In genomic region chr1:109277434-109278204, GRCh38 we compare ENCODE assay signal across 1 cellular context.
TF ChIP-seq lines count a peak whose summit lies in the region.

No MANE protein-coding gene starts in this region.

TF ChIP-seq in K562, 482 proteins besides CTCF, POLR2A, EP300 and RAD21 (continued from another document and continues in another):
- TF ChIP-seq, protein P1, sequence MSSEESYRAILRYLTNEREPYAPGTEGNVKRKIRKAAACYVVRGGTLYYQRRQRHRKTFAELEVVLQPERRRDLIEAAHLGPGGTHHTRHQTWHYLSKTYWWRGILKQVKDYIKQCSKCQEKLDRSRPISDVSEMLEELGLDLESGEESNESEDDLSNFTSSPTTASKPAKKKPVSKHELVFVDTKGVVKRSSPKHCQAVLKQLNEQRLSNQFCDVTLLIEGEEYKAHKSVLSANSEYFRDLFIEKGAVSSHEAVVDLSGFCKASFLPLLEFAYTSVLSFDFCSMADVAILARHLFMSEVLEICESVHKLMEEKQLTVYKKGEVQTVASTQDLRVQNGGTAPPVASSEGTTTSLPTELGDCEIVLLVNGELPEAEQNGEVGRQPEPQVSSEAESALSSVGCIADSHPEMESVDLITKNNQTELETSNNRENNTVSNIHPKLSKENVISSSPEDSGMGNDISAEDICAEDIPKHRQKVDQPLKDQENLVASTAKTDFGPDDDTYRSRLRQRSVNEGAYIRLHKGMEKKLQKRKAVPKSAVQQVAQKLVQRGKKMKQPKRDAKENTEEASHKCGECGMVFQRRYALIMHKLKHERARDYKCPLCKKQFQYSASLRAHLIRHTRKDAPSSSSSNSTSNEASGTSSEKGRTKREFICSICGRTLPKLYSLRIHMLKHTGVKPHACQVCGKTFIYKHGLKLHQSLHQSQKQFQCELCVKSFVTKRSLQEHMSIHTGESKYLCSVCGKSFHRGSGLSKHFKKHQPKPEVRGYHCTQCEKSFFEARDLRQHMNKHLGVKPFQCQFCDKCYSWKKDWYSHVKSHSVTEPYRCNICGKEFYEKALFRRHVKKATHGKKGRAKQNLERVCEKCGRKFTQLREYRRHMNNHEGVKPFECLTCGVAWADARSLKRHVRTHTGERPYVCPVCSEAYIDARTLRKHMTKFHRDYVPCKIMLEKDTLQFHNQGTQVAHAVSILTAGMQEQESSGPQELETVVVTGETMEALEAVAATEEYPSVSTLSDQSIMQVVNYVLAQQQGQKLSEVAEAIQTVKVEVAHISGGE (CRISPR knock-in tag; IDR thresholded peaks at IDR 0.05): 0 out of 6 replicates have a peak, but pooled peaks of 1 of the 3 experiments have one; percentile 4
- no peak for TF ChIP-seq CHD4 (IDR thresholded peaks at IDR 0.05; ENCODE audit: insufficient read depth, insufficient replicate concordance, low read depth, low read length, poor library complexity, severe bottlenecking)
- TF ChIP-seq, protein P2, sequence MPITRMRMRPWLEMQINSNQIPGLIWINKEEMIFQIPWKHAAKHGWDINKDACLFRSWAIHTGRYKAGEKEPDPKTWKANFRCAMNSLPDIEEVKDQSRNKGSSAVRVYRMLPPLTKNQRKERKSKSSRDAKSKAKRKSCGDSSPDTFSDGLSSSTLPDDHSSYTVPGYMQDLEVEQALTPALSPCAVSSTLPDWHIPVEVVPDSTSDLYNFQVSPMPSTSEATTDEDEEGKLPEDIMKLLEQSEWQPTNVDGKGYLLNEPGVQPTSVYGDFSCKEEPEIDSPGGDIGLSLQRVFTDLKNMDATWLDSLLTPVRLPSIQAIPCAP (CRISPR knock-in tag; IDR thresholded peaks at IDR 0.05; ENCODE audit: borderline replicate concordance): no peak
- TF ChIP-seq, protein P3, sequence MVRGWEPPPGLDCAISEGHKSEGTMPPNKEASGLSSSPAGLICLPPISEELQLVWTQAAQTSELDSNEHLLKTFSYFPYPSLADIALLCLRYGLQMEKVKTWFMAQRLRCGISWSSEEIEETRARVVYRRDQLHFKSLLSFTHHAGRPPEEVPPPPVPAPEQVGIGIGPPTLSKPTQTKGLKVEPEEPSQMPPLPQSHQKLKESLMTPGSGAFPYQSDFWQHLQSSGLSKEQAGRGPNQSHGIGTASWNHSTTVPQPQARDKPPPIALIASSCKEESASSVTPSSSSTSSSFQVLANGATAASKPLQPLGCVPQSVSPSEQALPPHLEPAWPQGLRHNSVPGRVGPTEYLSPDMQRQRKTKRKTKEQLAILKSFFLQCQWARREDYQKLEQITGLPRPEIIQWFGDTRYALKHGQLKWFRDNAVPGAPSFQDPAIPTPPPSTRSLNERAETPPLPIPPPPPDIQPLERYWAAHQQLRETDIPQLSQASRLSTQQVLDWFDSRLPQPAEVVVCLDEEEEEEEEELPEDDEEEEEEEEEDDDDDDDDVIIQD (CRISPR knock-in tag; IDR thresholded peaks at IDR 0.05): 0 out of 2 replicates have a peak, but pooled peaks have one; percentile 8
- no peak for TF ChIP-seq ZNF445 (CRISPR knock-in tag; IDR thresholded peaks at IDR 0.05; ENCODE audit: low read depth)
- TF ChIP-seq ETV1 (tag; conservative IDR thresholded peaks at IDR 0.05; ENCODE audit: low read depth): peak; percentile 92
- no peak for TF ChIP-seq ZNF175 (CRISPR knock-in tag; IDR thresholded peaks at IDR 0.05; ENCODE audit: low read depth)
- TF ChIP-seq RB1 (IDR thresholded peaks at IDR 0.05; ENCODE audit: low read depth): peak; percentile 75
- TF ChIP-seq FOXJ2 (tag; IDR thresholded peaks at IDR 0.05): no peak
- no peak for TF ChIP-seq ZNF398 (CRISPR knock-in tag; IDR thresholded peaks at IDR 0.05)
- TF ChIP-seq HDAC1 (IDR thresholded peaks at IDR 0.05): no peak; a peak in 1 of 4 replicates
- TF ChIP-seq STAT5A (IDR thresholded peaks at IDR 0.05; ENCODE audit: borderline replicate concordance, low read length): no peak
- TF ChIP-seq ZBTB9 (CRISPR knock-in tag; IDR thresholded peaks at IDR 0.05): peak; percentile 27; the same call in 1 of the 2 replicates
- TF ChIP-seq TEAD4 (IDR thresholded peaks at IDR 0.05; ENCODE audit: low read length): no peak
- TF ChIP-seq TEAD4 (CRISPR knock-in tag; IDR thresholded peaks at IDR 0.05; ENCODE audit: borderline replicate concordance): no peak
- TF ChIP-seq, protein P4, sequence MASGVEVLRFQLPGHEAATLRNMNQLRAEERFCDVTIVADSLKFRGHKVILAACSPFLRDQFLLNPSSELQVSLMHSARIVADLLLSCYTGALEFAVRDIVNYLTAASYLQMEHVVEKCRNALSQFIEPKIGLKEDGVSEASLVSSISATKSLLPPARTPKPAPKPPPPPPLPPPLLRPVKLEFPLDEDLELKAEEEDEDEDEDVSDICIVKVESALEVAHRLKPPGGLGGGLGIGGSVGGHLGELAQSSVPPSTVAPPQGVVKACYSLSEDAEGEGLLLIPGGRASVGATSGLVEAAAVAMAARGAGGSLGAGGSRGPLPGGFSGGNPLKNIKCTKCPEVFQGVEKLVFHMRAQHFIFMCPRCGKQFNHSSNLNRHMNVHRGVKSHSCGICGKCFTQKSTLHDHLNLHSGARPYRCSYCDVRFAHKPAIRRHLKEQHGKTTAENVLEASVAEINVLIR (CRISPR knock-in tag; IDR thresholded peaks at IDR 0.05): no peak
- TF ChIP-seq NFATC3 (IDR thresholded peaks at IDR 0.05): no peak
- TF ChIP-seq, protein P5, sequence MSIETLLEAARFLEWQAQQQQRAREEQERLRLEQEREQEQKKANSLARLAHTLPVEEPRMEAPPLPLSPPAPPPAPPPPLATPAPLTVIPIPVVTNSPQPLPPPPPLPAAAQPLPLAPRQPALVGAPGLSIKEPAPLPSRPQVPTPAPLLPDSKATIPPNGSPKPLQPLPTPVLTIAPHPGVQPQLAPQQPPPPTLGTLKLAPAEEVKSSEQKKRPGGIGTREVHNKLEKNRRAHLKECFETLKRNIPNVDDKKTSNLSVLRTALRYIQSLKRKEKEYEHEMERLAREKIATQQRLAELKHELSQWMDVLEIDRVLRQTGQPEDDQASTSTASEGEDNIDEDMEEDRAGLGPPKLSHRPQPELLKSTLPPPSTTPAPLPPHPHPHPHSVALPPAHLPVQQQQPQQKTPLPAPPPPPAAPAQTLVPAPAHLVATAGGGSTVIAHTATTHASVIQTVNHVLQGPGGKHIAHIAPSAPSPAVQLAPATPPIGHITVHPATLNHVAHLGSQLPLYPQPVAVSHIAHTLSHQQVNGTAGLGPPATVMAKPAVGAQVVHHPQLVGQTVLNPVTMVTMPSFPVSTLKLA (conservative IDR thresholded peaks at IDR 0.05): no peak; a peak in 1 of 4 replicates
- no peak for TF ChIP-seq ZFPM2 (CRISPR knock-in tag; IDR thresholded peaks at IDR 0.05)
- no peak for TF ChIP-seq ZNF518B (CRISPR knock-in tag; IDR thresholded peaks at IDR 0.05)
- TF ChIP-seq NR2F6 (CRISPR knock-in tag; IDR thresholded peaks at IDR 0.05): no peak
- TF ChIP-seq, protein P6, sequence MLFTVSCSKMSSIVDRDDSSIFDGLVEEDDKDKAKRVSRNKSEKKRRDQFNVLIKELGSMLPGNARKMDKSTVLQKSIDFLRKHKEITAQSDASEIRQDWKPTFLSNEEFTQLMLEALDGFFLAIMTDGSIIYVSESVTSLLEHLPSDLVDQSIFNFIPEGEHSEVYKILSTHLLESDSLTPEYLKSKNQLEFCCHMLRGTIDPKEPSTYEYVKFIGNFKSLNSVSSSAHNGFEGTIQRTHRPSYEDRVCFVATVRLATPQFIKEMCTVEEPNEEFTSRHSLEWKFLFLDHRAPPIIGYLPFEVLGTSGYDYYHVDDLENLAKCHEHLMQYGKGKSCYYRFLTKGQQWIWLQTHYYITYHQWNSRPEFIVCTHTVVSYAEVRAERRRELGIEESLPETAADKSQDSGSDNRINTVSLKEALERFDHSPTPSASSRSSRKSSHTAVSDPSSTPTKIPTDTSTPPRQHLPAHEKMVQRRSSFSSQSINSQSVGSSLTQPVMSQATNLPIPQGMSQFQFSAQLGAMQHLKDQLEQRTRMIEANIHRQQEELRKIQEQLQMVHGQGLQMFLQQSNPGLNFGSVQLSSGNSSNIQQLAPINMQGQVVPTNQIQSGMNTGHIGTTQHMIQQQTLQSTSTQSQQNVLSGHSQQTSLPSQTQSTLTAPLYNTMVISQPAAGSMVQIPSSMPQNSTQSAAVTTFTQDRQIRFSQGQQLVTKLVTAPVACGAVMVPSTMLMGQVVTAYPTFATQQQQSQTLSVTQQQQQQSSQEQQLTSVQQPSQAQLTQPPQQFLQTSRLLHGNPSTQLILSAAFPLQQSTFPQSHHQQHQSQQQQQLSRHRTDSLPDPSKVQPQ (CRISPR knock-in tag; IDR thresholded peaks at IDR 0.05; ENCODE audit: borderline replicate concordance): no peak
- TF ChIP-seq SUPT5H (IDR thresholded peaks at IDR 0.05): no peak
- TF ChIP-seq MAX (CRISPR knock-in tag; IDR thresholded peaks at IDR 0.05): peak; percentile 59
- peak; percentile 18 for TF ChIP-seq KDM5B (IDR thresholded peaks at IDR 0.05; ENCODE audit: insufficient replicate concordance, low read depth, low read length)
- TF ChIP-seq EGR1 (conservative IDR thresholded peaks at IDR 0.05): peak; percentile 59
- TF ChIP-seq ZNF316 (IDR thresholded peaks at IDR 0.05): peak; percentile 79
- TF ChIP-seq KLF13 (tag; IDR thresholded peaks at IDR 0.05; ENCODE audit: borderline replicate concordance, low read depth): peak; percentile 51; the same call in 1 of the 2 replicates
- TF ChIP-seq FOS (IDR thresholded peaks at IDR 0.05; ENCODE audit: extremely low read depth, insufficient read length): no peak
- TF ChIP-seq EHMT2 (IDR thresholded peaks at IDR 0.05): peak; percentile 37; the same call in 1 of the 2 replicates
- no peak for TF ChIP-seq ZNF280B (CRISPR knock-in tag; IDR thresholded peaks at IDR 0.05)
- no peak for TF ChIP-seq MLX (CRISPR knock-in tag; conservative IDR thresholded peaks at IDR 0.05)
- no peak for TF ChIP-seq U2AF1 (optimal IDR thresholded peaks at IDR 0.05; ENCODE audit: low read depth, low read length)
- TF ChIP-seq GATAD2A (IDR thresholded peaks at IDR 0.05): no peak
- TF ChIP-seq ZBTB7A (IDR thresholded peaks at IDR 0.05; ENCODE audit: borderline replicate concordance, control insufficient read depth, low read depth, low read length): peak; percentile 54; the same call in 1 of the 2 replicates
- peak in 1 of 2 experiments; percentile 21; a peak in 1 of 4 replicates for TF ChIP-seq TBL1XR1 (IDR thresholded peaks at IDR 0.05; ENCODE audit: low read length in 2 of 2)
